26 cellular contexts compared by ENCODE assay signal in genomic region chr7:150507947-150508602, GRCh38. TPM values are rescaled to one million over a fixed set of nuclear protein-coding genes. Genes with fewer than 3 reads are reported as not detected.
DNase-seq lines count a peak whose midpoint lies in the region; ATAC-seq and TF ChIP-seq lines count a peak whose summit lies in the region.
"Had no signal": no experiment of that assay in that cellular context is flagged by ENCODE, and none has a peak within 500 bp of the region (broad histone marks: within the 10 kb centered on the region; RNA-seq: fewer than 3 reads in every experiment).

No MANE protein-coding gene starts in this region.

- H3K27me3 ChIP-seq in CD4-positive, alpha-beta memory T cell (ENCODE audit: insufficient read depth, low read length) = no peaks in the 10 kb centered on the region
- H3K27me3 ChIP-seq in naive thymus-derived CD4-positive, alpha-beta T cell (ENCODE audit: control insufficient read depth in 2 of 2, insufficient read depth in 2 of 2, low read length in 2 of 2) = no peaks in the 10 kb centered on the region
- H3K27me3 ChIP-seq in PC-9 (ENCODE audit: insufficient read depth, low read depth) = peaks cover 83% of the 10 kb centered on the region
- H3K27me3 ChIP-seq: dorsolateral prefrontal cortex, gastroesophageal sphincter, hepatocyte, right lobe of liver, tibial artery had no signal

- peak; percentile 59 for ATAC-seq in activated CD4-positive, alpha-beta T cell treated with anti-CD3 and anti-CD28 coated beads for 36 hours
- peak; percentile 55 for ATAC-seq in activated T-helper 17 cell treated with anti-CD3 and anti-CD28 coated beads, Interleukin-2, amount 50 U/mL, for 72 hours (replicated peaks)
- ATAC-seq in naive thymus-derived CD4-positive, alpha-beta T cell = peak; percentile 56
- ATAC-seq in HG03139 (IDR thresholded peaks at IDR 0.05; ENCODE audit: unreplicated experiment) = no peak
- no peak for ATAC-seq in stimulated activated memory B cell treated with anti-CD40 and anti-IgM and Interleukin-4, amounts not matched to agents 10 μg/mL and 1 μg/mL and 100 μg/mL, for 72 hours
- ATAC-seq: gastroesophageal sphincter, left colon, right lobe of liver had no signal

- H3K9me2 ChIP-seq in PC-9 (ENCODE audit: insufficient read depth) = no peaks in the 10 kb centered on the region

- H3K27ac Mint-ChIP-seq in activated CD4-positive, alpha-beta T cell treated with anti-CD3 and anti-CD28 coated beads for 36 hours = peak overlapping the region; percentile 86
- H3K27ac Mint-ChIP-seq in CD4-positive, alpha-beta memory T cell = peak overlapping the region; percentile 89 to 96 (median 93)
- H3K27ac Mint-ChIP-seq in activated T-helper 17 cell treated with anti-CD3 and anti-CD28 coated beads, Interleukin-2, amount 50 U/mL, for 72 hours = peak overlapping the region; percentile 57
- peak overlapping the region; percentile 92 to 98 (median 95) for H3K27ac Mint-ChIP-seq in naive thymus-derived CD4-positive, alpha-beta T cell
- H3K27ac Mint-ChIP-seq in stimulated activated memory B cell treated with anti-CD40 and anti-IgM and Interleukin-4, amounts not matched to agents 10 μg/mL and 1 μg/mL and 100 μg/mL, for 72 hours = no peak overlapping the region
- H3K27ac Mint-ChIP-seq: progenitor cell of endocrine pancreas had no signal

- H3K36me3 ChIP-seq in CD4-positive, alpha-beta memory T cell (ENCODE audit: insufficient read depth, low read length) = no peaks in the 10 kb centered on the region
- H3K36me3 ChIP-seq in naive thymus-derived CD4-positive, alpha-beta T cell (ENCODE audit: control insufficient read depth in 2 of 3, insufficient read depth in 3 of 3, low read length in 3 of 3) = no peaks in the 10 kb centered on the region
- no peaks in the 10 kb centered on the region for H3K36me3 ChIP-seq in PC-9 (ENCODE audit: low read depth)
- H3K36me3 ChIP-seq: gastroesophageal sphincter, HAP-1, right lobe of liver, tibial artery had no signal

- H2AFZ ChIP-seq in PC-9 = no peak overlapping the region
- H2AFZ ChIP-seq: hepatocyte had no signal

- CTCF ChIA-PET in activated CD4-positive, alpha-beta T cell treated with anti-CD3 and anti-CD28 coated beads for 36 hours (lab: Charles Lee) = interaction anchor here (0.7 to 1.1 kb wide), 5 partner anchors 9 to 261 kb away, joined by 3 to 4 read pairs (median 3); no protein-coding TSS in a partner anchor
- CTCF ChIA-PET in CD4-positive, alpha-beta memory T cell (lab: Charles Lee; ENCODE audit: partially characterized antibody) = interaction anchor here (0.8 to 2.9 kb wide), 9 partner anchors 23 to 249 kb away, joined by 3 to 10 read pairs (median 3); partner anchors contain the start of gene GIMAP8
- CTCF ChIA-PET in naive thymus-derived CD4-positive, alpha-beta T cell (lab: Charles Lee) = interaction anchor here (0.9 to 3.1 kb wide), 7 partner anchors 24 to 251 kb away, joined by 3 to 21 read pairs (median 4); partner anchors contain the start of gene GIMAP8
- CTCF ChIA-PET in PC-9 (lab: Charles Lee) = no interaction called here

- peaks cover 95% of the 10 kb centered on the region for H3K4me1 Mint-ChIP-seq in activated CD4-positive, alpha-beta T cell treated with anti-CD3 and anti-CD28 coated beads for 36 hours
- peaks cover 78 to 97% (median 87%) of the 10 kb centered on the region in 4 donors for H3K4me1 Mint-ChIP-seq in CD4-positive, alpha-beta memory T cell
- H3K4me1 Mint-ChIP-seq in activated T-helper 17 cell treated with anti-CD3 and anti-CD28 coated beads, Interleukin-2, amount 50 U/mL, for 72 hours = peaks cover 64% of the 10 kb centered on the region
- H3K4me1 Mint-ChIP-seq in naive thymus-derived CD4-positive, alpha-beta T cell = peaks cover 54 to 98% (median 94%) of the 10 kb centered on the region in 7 donors
- H3K4me1 Mint-ChIP-seq in stimulated activated memory B cell treated with anti-CD40 and anti-IgM and Interleukin-4, amounts not matched to agents 10 μg/mL and 1 μg/mL and 100 μg/mL, for 72 hours = no peaks in the 10 kb centered on the region

- peaks cover 95% of the 10 kb centered on the region for H3K4me1 ChIP-seq in CD4-positive, alpha-beta memory T cell (ENCODE audit: insufficient read depth, low read length)
- H3K4me1 ChIP-seq in naive thymus-derived CD4-positive, alpha-beta T cell (ENCODE audit: control insufficient read depth in 2 of 2, insufficient read depth in 2 of 2, low read length in 2 of 2) = peaks cover 61 to 93% of the 10 kb centered on the region in 2 donors
- no peaks in the 10 kb centered on the region for H3K4me1 ChIP-seq in PC-9 (replicated peaks; ENCODE audit: insufficient read depth)
- H3K4me1 ChIP-seq: gastroesophageal sphincter, HAP-1, right lobe of liver, tibial artery had no signal

- H3K9me3 ChIP-seq in CD4-positive, alpha-beta memory T cell (ENCODE audit: control insufficient read depth in 1 of 2, low read length in 2 of 2) = no peaks in the 10 kb centered on the region
- H3K9me3 ChIP-seq in naive thymus-derived CD4-positive, alpha-beta T cell (ENCODE audit: control insufficient read depth in 2 of 3, low read length in 3 of 3) = no peaks in the 10 kb centered on the region
- H3K9me3 ChIP-seq in PC-9 (ENCODE audit: insufficient read depth, low read depth) = no peaks in the 10 kb centered on the region
- H3K9me3 ChIP-seq: HAP-1, right lobe of liver, tibial artery had no signal

- H3K4me3 ChIP-seq in CD4-positive, alpha-beta memory T cell (ENCODE audit: low read length in 2 of 2) = peak overlapping the region; percentile 4 to 28
- peak overlapping the region; percentile 52 for H3K4me3 ChIP-seq in naive thymus-derived CD4-positive, alpha-beta T cell (ENCODE audit: low read length)
- H3K4me3 ChIP-seq in PC-9 = no peak overlapping the region
- H3K4me3 ChIP-seq: dorsolateral prefrontal cortex, gastroesophageal sphincter, HAP-1, hepatocyte, right lobe of liver, tibial artery had no signal

- H3K27ac ChIP-seq in CD4-positive, alpha-beta memory T cell (ENCODE audit: low read depth, low read length) = peak overlapping the region; percentile 61
- peak overlapping the region; percentile 74 for H3K27ac ChIP-seq in naive thymus-derived CD4-positive, alpha-beta T cell (ENCODE audit: low read depth, low read length)
- H3K27ac ChIP-seq in PC-9 = no peak overlapping the region
- H3K27ac ChIP-seq: dorsolateral prefrontal cortex, gastroesophageal sphincter, hepatocyte, right lobe of liver, tibial artery had no signal

- no TSS peak for BruUV-seq in PC-9 (replicated peaks; lab: Mats Ljungman, UMichigan)

- POLR2A ChIA-PET in activated CD4-positive, alpha-beta T cell treated with anti-CD3 and anti-CD28 coated beads for 36 hours (lab: Charles Lee) = interaction anchor here (0.6 to 0.7 kb wide), 2 partner anchors 57 to 129 kb away, joined by 3 read pairs; partner anchors contain the start of gene GIMAP8
- POLR2A ChIA-PET in CD4-positive, alpha-beta memory T cell (lab: Charles Lee; ENCODE audit: partially characterized antibody) = interaction anchor here (0.9 to 10.4 kb wide), 17 partner anchors 7 to 230 kb away, joined by 3 to 280 read pairs (median 3); partner anchors contain the start of genes GIMAP4, GIMAP5, GIMAP7 and GIMAP8
- POLR2A ChIA-PET in naive thymus-derived CD4-positive, alpha-beta T cell (lab: Charles Lee) = interaction anchor here (0.6 to 11.9 kb wide), 23 partner anchors 8 to 370 kb away, joined by 3 to 320 read pairs (median 4); partner anchors contain the start of genes GIMAP1, GIMAP4, GIMAP5 and GIMAP7
- POLR2A ChIA-PET in PC-9 (lab: Charles Lee; ENCODE audit: unreplicated experiment) = no interaction called here

- TF ChIP-seq CTCF in PC-9 (conservative IDR thresholded peaks at IDR 0.05) = no peak

- DNase-seq in activated CD4-positive, alpha-beta T cell treated with anti-CD3 and anti-CD28 coated beads for 36 hours = no peak
- DNase-seq in activated CD4-positive, alpha-beta T cell treated with anti-CD3 and anti-CD28 coated beads for 48 hours = no peak
- DNase-seq in CD4-positive, alpha-beta memory T cell = no peak
- peak in 1 of 9 donors; percentile 22 for DNase-seq in naive thymus-derived CD4-positive, alpha-beta T cell
- DNase-seq in PC-9 = no peak
- DNase-seq: cerebellar nuclear complex; dorsolateral prefrontal cortex; IMR-90; left colon; mammary epithelial cell; NCI-H146; NCI-H2107; NCI-H774; right lobe of liver; stimulated activated CD4-positive, alpha-beta T cell treated with anti-CD3 and anti-CD28 coated beads, Interleukin-12 subunit alpha, Interleukin-12 subunit beta, amount 100 ng/mL, for 4 hours; tibial artery had no signal

- no peaks in the 10 kb centered on the region for H3F3A ChIP-seq in PC-9 (ENCODE audit: insufficient read depth, low read depth)

- peak overlapping the region; percentile 64 for H3K4me3 Mint-ChIP-seq in activated CD4-positive, alpha-beta T cell treated with anti-CD3 and anti-CD28 coated beads for 36 hours
- peak overlapping the region; percentile 78 to 88 (median 85) for H3K4me3 Mint-ChIP-seq in CD4-positive, alpha-beta memory T cell
- peak overlapping the region; percentile 93 for H3K4me3 Mint-ChIP-seq in activated T-helper 17 cell treated with anti-CD3 and anti-CD28 coated beads, Interleukin-2, amount 50 U/mL, for 72 hours
- peak overlapping the region; percentile 67 to 99 (median 88) for H3K4me3 Mint-ChIP-seq in naive thymus-derived CD4-positive, alpha-beta T cell
- no peak overlapping the region for H3K4me3 Mint-ChIP-seq in stimulated activated memory B cell treated with anti-CD40 and anti-IgM and Interleukin-4, amounts not matched to agents 10 μg/mL and 1 μg/mL and 100 μg/mL, for 72 hours

- H3K79me2 ChIP-seq in PC-9 (ENCODE audit: low read depth) = no peaks in the 10 kb centered on the region
- H3K79me2 ChIP-seq: hepatocyte had no signal

- H3K27me3 Mint-ChIP-seq in activated CD4-positive, alpha-beta T cell treated with anti-CD3 and anti-CD28 coated beads for 36 hours = no peaks in the 10 kb centered on the region
- H3K27me3 Mint-ChIP-seq in CD4-positive, alpha-beta memory T cell = no peaks in the 10 kb centered on the region
- no peaks in the 10 kb centered on the region for H3K27me3 Mint-ChIP-seq in activated T-helper 17 cell treated with anti-CD3 and anti-CD28 coated beads, Interleukin-2, amount 50 U/mL, for 72 hours
- H3K27me3 Mint-ChIP-seq in naive thymus-derived CD4-positive, alpha-beta T cell = no peaks in the 10 kb centered on the region
- peaks cover 9% of the 10 kb centered on the region for H3K27me3 Mint-ChIP-seq in stimulated activated memory B cell treated with anti-CD40 and anti-IgM and Interleukin-4, amounts not matched to agents 10 μg/mL and 1 μg/mL and 100 μg/mL, for 72 hours
- H3K27me3 Mint-ChIP-seq: progenitor cell of endocrine pancreas had no signal

- H3K9me3 Mint-ChIP-seq in activated CD4-positive, alpha-beta T cell treated with anti-CD3 and anti-CD28 coated beads for 36 hours (ENCODE audit: low read depth) = peaks cover 14% of the 10 kb centered on the region
- H3K9me3 Mint-ChIP-seq in CD4-positive, alpha-beta memory T cell = peaks cover 3 to 11% (median 9%) of the 10 kb centered on the region in 8 donors
- peaks cover 7% of the 10 kb centered on the region for H3K9me3 Mint-ChIP-seq in activated T-helper 17 cell treated with anti-CD3 and anti-CD28 coated beads, Interleukin-2, amount 50 U/mL, for 72 hours
- H3K9me3 Mint-ChIP-seq in naive thymus-derived CD4-positive, alpha-beta T cell = peaks cover 2 to 19% (median 10%) of the 10 kb centered on the region in 11 donors
- no peaks in the 10 kb centered on the region for H3K9me3 Mint-ChIP-seq in stimulated activated memory B cell treated with anti-CD40 and anti-IgM and Interleukin-4, amounts not matched to agents 10 μg/mL and 1 μg/mL and 100 μg/mL, for 72 hours

- H4K20me1 ChIP-seq in PC-9 (ENCODE audit: insufficient read depth) = no peaks in the 10 kb centered on the region

- no peak overlapping the region for H3K4me2 ChIP-seq in PC-9
- H3K4me2 ChIP-seq: hepatocyte had no signal

- intact Hi-C loops in activated CD4-positive, alpha-beta T cell treated with anti-CD3 and anti-CD28 coated beads for 36 hours (cut with DNase I, micrococcal nuclease) = loop anchor here in 1 of 2 experiments (2.0 to 5.0 kb wide), 2 partner anchors 13 to 124 kb away; partner anchors contain the start of gene GIMAP6
- intact Hi-C loops in CD4-positive, alpha-beta memory T cell (cut with micrococcal nuclease) = no loop called here
- intact Hi-C loops in naive thymus-derived CD4-positive, alpha-beta T cell (cut with micrococcal nuclease) = loop anchor here in 1 of 2 donors (1.0 kb wide), 3 partner anchors 8 to 60 kb away; no protein-coding TSS in a partner anchor
- intact Hi-C loops in PC-9 (cut with micrococcal nuclease; ENCODE audit: unreplicated experiment) = no loop called here

- H3K36me3 Mint-ChIP-seq in activated CD4-positive, alpha-beta T cell treated with anti-CD3 and anti-CD28 coated beads for 36 hours (ENCODE audit: low read depth) = peaks cover 10% of the 10 kb centered on the region
- H3K36me3 Mint-ChIP-seq in CD4-positive, alpha-beta memory T cell = peaks cover 4 to 11% of the 10 kb centered on the region in 2 donors
- H3K36me3 Mint-ChIP-seq in activated T-helper 17 cell treated with anti-CD3 and anti-CD28 coated beads, Interleukin-2, amount 50 U/mL, for 72 hours (ENCODE audit: low read depth) = no peaks in the 10 kb centered on the region
- peaks cover 3 to 35% (median 7%) of the 10 kb centered on the region in 5 donors for H3K36me3 Mint-ChIP-seq in naive thymus-derived CD4-positive, alpha-beta T cell
- H3K36me3 Mint-ChIP-seq in stimulated activated memory B cell treated with anti-CD40 and anti-IgM and Interleukin-4, amounts not matched to agents 10 μg/mL and 1 μg/mL and 100 μg/mL, for 72 hours = no peaks in the 10 kb centered on the region

RNA-seq across cellular contexts. Expression of gene GIMAP7, which starts 6.6 kb away (rescaled TPM):
- total RNA-seq in activated CD4-positive, alpha-beta T cell treated with anti-CD3 and anti-CD28 coated beads for 36 hours = 10 to 100 TPM; 34.5 to 36.9 TPM
- total RNA-seq in CD4-positive, alpha-beta memory T cell = 100 to 1,000 TPM; 464 to 476 TPM
- 1,000 to 10,000 TPM in 1 of 2 donors, 100 to 1,000 TPM in 1; 557 to 1,096 TPM for polyA plus RNA-seq in CD4-positive, alpha-beta memory T cell
- total RNA-seq in activated T-helper 17 cell treated with anti-CD3 and anti-CD28 coated beads, Interleukin-2, amount 50 U/mL, for 72 hours = 10 to 100 TPM; 39.7 to 43.1 TPM
- 100 to 1,000 TPM in 3 of 5 experiments, 10 to 100 TPM in 2; 66.3 to 555 (median 321) TPM for total RNA-seq in naive thymus-derived CD4-positive, alpha-beta T cell
- polyA plus RNA-seq in naive thymus-derived CD4-positive, alpha-beta T cell = 1,000 to 10,000 TPM in 1 of 2 donors, 100 to 1,000 TPM in 1; 772 to 1,293 TPM
- total RNA-seq in PC-9 (2021) = not detected in 2 replicates
- total RNA-seq: A172, fibroblast of lung, IMR-90, mammary epithelial cell, progenitor cell of endocrine pancreas, SK-MEL-5 had no signal
- polyA plus RNA-seq: fibroblast of lung, IMR-90, mammary epithelial cell had no signal

RNA-seq across cellular contexts. Expression of gene GIMAP8, which starts 57.6 kb away (rescaled TPM):
- total RNA-seq in activated CD4-positive, alpha-beta T cell treated with anti-CD3 and anti-CD28 coated beads for 36 hours = 1 to 10 TPM; 7.7 to 9.6 TPM
- total RNA-seq in CD4-positive, alpha-beta memory T cell = 10 to 100 TPM; 59.0 to 62.5 TPM
- polyA plus RNA-seq in CD4-positive, alpha-beta memory T cell = 10 to 100 TPM in 1 of 2 donors, 1 to 10 TPM in 1; 9.8 to 39.9 TPM
- total RNA-seq in activated T-helper 17 cell treated with anti-CD3 and anti-CD28 coated beads, Interleukin-2, amount 50 U/mL, for 72 hours = 10 to 100 TPM; 10.3 to 16.4 TPM
- 10 to 100 TPM; 13.8 to 69.7 (median 52.5) TPM for total RNA-seq in naive thymus-derived CD4-positive, alpha-beta T cell
- 10 to 100 TPM; 26.0 to 56.5 TPM for polyA plus RNA-seq in naive thymus-derived CD4-positive, alpha-beta T cell
- not detected in 2 replicates for total RNA-seq in PC-9 (2021)
- total RNA-seq: A172, IMR-90, progenitor cell of endocrine pancreas, SK-MEL-5 had no signal
- polyA plus RNA-seq: fibroblast of lung, hepatocyte, IMR-90 had no signal

RNA-seq across cellular contexts. Expression of gene GIMAP4, which starts 59.1 kb away (rescaled TPM):
- total RNA-seq in activated CD4-positive, alpha-beta T cell treated with anti-CD3 and anti-CD28 coated beads for 36 hours = 100 to 1,000 TPM; 109 to 135 TPM
- 100 to 1,000 TPM; 418 to 448 TPM for total RNA-seq in CD4-positive, alpha-beta memory T cell
- polyA plus RNA-seq in CD4-positive, alpha-beta memory T cell = 100 to 1,000 TPM; 449 to 613 TPM
- total RNA-seq in activated T-helper 17 cell treated with anti-CD3 and anti-CD28 coated beads, Interleukin-2, amount 50 U/mL, for 72 hours = 100 to 1,000 TPM; 102 to 193 TPM
- total RNA-seq in naive thymus-derived CD4-positive, alpha-beta T cell = 100 to 1,000 TPM in 4 of 5 experiments, 10 to 100 TPM in 1; 74.9 to 413 (median 406) TPM
- polyA plus RNA-seq in naive thymus-derived CD4-positive, alpha-beta T cell = 100 to 1,000 TPM; 405 to 762 TPM
- not detected in 2 replicates for total RNA-seq in PC-9 (2021)
- total RNA-seq: A172, fibroblast of lung, IMR-90, mammary epithelial cell, progenitor cell of endocrine pancreas, SK-MEL-5 had no signal
- polyA plus RNA-seq: fibroblast of lung, hepatocyte, IMR-90, mammary epithelial cell had no signal

Comparison
In these comparisons a context has a peak if more than half of its experiments do, and no peak if none do; other contexts are left out.
1. ATAC-seq: peak in activated CD4-positive, alpha-beta T cell treated with anti-CD3 and anti-CD28 coated beads for 36 hours (single experiment), activated T-helper 17 cell treated with anti-CD3 and anti-CD28 coated beads, Interleukin-2, amount 50 U/mL, for 72 hours (single experiment) and naive thymus-derived CD4-positive, alpha-beta T cell (single experiment); none in HG03139 (single experiment) and stimulated activated memory B cell treated with anti-CD40 and anti-IgM and Interleukin-4, amounts not matched to agents 10 μg/mL and 1 μg/mL and 100 μg/mL, for 72 hours (single experiment).
2. RNA of gene GIMAP7, which starts 6.6 kb away (total RNA-seq): 464 to 476 TPM in CD4-positive, alpha-beta memory T cell, 66.3 to 555 TPM in naive thymus-derived CD4-positive, alpha-beta T cell, 39.7 to 43.1 TPM in activated T-helper 17 cell treated with anti-CD3 and anti-CD28 coated beads, Interleukin-2, amount 50 U/mL, for 72 hours and 34.5 to 36.9 TPM in activated CD4-positive, alpha-beta T cell treated with anti-CD3 and anti-CD28 coated beads for 36 hours; not detected in PC-9; every median in the first group is over 10 times any median in the second.
3. RNA of gene GIMAP4, which starts 59.1 kb away (total RNA-seq): 418 to 448 TPM in CD4-positive, alpha-beta memory T cell, 74.9 to 413 TPM in naive thymus-derived CD4-positive, alpha-beta T cell, 102 to 193 TPM in activated T-helper 17 cell treated with anti-CD3 and anti-CD28 coated beads, Interleukin-2, amount 50 U/mL, for 72 hours and 109 to 135 TPM in activated CD4-positive, alpha-beta T cell treated with anti-CD3 and anti-CD28 coated beads for 36 hours; not detected in PC-9; every median in the first group is over 10 times any median in the second.